In the genomic region with DNA sequence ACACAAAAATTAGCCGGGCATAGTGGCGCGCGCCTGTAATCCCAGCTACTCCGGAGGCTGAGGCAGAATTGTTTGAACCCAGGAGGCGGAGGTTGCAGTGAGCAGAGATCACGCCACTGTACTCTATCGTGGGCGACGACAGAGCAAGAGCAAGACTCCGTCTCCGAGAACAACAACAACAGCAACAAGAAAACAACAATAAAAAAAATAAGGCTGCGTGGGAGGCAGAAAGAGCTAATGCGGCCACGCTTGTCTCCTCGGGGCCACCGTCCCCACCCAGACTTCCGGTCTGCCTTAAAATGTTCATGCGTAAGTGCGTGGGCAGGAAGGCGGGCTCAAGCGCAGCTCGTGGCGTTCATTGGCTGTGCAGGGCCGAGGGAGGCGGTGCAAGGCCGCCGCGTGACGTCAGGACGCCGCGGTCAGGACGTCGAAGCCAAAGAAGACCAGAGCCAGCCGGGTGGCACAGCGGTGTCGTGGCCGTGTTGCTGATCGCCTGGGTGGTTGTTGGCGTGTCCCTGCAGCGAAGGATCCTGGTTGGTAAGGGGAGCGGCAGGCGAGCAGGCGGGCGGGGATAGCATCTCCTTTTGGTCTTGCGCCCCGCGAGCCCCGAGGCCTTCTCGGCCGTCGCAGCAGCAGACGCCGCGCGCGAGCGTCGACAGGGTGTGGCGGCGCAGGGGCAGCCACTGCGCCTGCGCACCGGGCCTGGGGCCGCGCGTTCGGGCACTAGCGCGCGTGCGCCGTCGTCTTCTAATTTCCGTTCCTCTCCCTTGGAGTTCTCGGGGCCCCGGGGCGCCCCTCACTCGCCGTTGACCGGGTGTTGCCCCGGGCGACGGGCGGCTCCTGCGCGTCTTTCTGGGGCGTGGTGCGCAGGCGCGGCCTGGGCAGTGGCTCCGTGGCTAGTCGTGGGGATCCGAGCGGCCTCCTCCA, we compare ENCODE assay signal across 1 cellular context.
TF ChIP-seq lines count a peak whose summit lies in the region.

A gene (plus strand): TSS at position 426 of the 927 bp plus-strand sequence. CDS start 2,146 bp downstream, outside the sequence.

TF ChIP-seq in HepG2, 621 proteins besides CTCF, POLR2A, EP300 and RAD21 (continued from another document and continues in another):
- TF ChIP-seq, protein P1, sequence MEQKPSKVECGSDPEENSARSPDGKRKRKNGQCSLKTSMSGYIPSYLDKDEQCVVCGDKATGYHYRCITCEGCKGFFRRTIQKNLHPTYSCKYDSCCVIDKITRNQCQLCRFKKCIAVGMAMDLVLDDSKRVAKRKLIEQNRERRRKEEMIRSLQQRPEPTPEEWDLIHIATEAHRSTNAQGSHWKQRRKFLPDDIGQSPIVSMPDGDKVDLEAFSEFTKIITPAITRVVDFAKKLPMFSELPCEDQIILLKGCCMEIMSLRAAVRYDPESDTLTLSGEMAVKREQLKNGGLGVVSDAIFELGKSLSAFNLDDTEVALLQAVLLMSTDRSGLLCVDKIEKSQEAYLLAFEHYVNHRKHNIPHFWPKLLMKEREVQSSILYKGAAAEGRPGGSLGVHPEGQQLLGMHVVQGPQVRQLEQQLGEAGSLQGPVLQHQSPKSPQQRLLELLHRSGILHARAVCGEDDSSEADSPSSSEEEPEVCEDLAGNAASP (CRISPR knock-in tag; IDR thresholded peaks at IDR 0.05; ENCODE audit: borderline replicate concordance): peak; percentile 49; the same call in 1 of the 2 replicates
- TF ChIP-seq ZNF230 (CRISPR knock-in tag; IDR thresholded peaks at IDR 0.05): peak; percentile 37; the same call in 1 of the 2 replicates
- TF ChIP-seq ISX (CRISPR knock-in tag; conservative IDR thresholded peaks at IDR 0.05): no peak
- peak; percentile 77 for TF ChIP-seq REPIN1 (CRISPR knock-in tag; IDR thresholded peaks at IDR 0.05; ENCODE audit: borderline replicate concordance, low read depth)
- TF ChIP-seq HOXA9 (CRISPR knock-in tag; IDR thresholded peaks at IDR 0.05; ENCODE audit: borderline replicate concordance): no peak
- peak; percentile 68; the same call in 1 of the 2 replicates for TF ChIP-seq ZSCAN25 (CRISPR knock-in tag; IDR thresholded peaks at IDR 0.05)
- TF ChIP-seq, protein P2, sequence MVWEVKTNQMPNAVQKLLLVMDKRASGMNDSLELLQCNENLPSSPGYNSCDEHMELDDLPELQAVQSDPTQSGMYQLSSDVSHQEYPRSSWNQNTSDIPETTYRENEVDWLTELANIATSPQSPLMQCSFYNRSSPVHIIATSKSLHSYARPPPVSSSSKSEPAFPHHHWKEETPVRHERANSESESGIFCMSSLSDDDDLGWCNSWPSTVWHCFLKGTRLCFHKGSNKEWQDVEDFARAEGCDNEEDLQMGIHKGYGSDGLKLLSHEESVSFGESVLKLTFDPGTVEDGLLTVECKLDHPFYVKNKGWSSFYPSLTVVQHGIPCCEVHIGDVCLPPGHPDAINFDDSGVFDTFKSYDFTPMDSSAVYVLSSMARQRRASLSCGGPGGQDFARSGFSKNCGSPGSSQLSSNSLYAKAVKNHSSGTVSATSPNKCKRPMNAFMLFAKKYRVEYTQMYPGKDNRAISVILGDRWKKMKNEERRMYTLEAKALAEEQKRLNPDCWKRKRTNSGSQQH (CRISPR knock-in tag; IDR thresholded peaks at IDR 0.05; ENCODE audit: low read depth): peak; percentile 65; the same call in 1 of the 2 replicates
- peak; percentile 76; the same call in 1 of the 2 replicates for TF ChIP-seq ZNF768 (CRISPR knock-in tag; IDR thresholded peaks at IDR 0.05)
- peak; percentile 94 for TF ChIP-seq ZMAT3 (CRISPR knock-in tag; conservative IDR thresholded peaks at IDR 0.05)
- no peak for TF ChIP-seq ZNF572 (CRISPR knock-in tag; IDR thresholded peaks at IDR 0.05)
- TF ChIP-seq SRY (CRISPR knock-in tag; IDR thresholded peaks at IDR 0.05): peak; percentile 96
- TF ChIP-seq, protein P3, sequence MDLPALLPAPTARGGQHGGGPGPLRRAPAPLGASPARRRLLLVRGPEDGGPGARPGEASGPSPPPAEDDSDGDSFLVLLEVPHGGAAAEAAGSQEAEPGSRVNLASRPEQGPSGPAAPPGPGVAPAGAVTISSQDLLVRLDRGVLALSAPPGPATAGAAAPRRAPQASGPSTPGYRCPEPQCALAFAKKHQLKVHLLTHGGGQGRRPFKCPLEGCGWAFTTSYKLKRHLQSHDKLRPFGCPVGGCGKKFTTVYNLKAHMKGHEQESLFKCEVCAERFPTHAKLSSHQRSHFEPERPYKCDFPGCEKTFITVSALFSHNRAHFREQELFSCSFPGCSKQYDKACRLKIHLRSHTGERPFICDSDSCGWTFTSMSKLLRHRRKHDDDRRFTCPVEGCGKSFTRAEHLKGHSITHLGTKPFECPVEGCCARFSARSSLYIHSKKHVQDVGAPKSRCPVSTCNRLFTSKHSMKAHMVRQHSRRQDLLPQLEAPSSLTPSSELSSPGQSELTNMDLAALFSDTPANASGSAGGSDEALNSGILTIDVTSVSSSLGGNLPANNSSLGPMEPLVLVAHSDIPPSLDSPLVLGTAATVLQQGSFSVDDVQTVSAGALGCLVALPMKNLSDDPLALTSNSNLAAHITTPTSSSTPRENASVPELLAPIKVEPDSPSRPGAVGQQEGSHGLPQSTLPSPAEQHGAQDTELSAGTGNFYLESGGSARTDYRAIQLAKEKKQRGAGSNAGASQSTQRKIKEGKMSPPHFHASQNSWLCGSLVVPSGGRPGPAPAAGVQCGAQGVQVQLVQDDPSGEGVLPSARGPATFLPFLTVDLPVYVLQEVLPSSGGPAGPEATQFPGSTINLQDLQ (CRISPR knock-in tag; IDR thresholded peaks at IDR 0.05): no peak
- peak; percentile 87 for TF ChIP-seq SP4 (CRISPR knock-in tag; IDR thresholded peaks at IDR 0.05)
- TF ChIP-seq PCBP2 (optimal IDR thresholded peaks at IDR 0.05; ENCODE audit: low read depth, low read length, poor library complexity, severe bottlenecking): no peak
- peak; percentile 82; the same call in 1 of the 2 replicates for TF ChIP-seq ZNF790 (CRISPR knock-in tag; IDR thresholded peaks at IDR 0.05; ENCODE audit: borderline replicate concordance)
- TF ChIP-seq, protein P4, sequence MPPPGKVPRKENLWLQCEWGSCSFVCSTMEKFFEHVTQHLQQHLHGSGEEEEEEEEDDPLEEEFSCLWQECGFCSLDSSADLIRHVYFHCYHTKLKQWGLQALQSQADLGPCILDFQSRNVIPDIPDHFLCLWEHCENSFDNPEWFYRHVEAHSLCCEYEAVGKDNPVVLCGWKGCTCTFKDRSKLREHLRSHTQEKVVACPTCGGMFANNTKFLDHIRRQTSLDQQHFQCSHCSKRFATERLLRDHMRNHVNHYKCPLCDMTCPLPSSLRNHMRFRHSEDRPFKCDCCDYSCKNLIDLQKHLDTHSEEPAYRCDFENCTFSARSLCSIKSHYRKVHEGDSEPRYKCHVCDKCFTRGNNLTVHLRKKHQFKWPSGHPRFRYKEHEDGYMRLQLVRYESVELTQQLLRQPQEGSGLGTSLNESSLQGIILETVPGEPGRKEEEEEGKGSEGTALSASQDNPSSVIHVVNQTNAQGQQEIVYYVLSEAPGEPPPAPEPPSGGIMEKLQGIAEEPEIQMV (CRISPR knock-in tag; IDR thresholded peaks at IDR 0.05; ENCODE audit: low read depth): peak; percentile 71
- TF ChIP-seq ZNF264 (CRISPR knock-in tag; IDR thresholded peaks at IDR 0.05): no peak
- TF ChIP-seq ZNF747 (CRISPR knock-in tag; IDR thresholded peaks at IDR 0.05; ENCODE audit: borderline replicate concordance): peak; percentile 45; the same call in 1 of the 2 replicates
- TF ChIP-seq, protein P5, sequence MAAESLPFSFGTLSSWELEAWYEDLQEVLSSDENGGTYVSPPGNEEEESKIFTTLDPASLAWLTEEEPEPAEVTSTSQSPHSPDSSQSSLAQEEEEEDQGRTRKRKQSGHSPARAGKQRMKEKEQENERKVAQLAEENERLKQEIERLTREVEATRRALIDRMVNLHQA (CRISPR knock-in tag; IDR thresholded peaks at IDR 0.05): 0 out of 2 replicates have a peak, but pooled peaks have one; percentile 71
- peak; percentile 88 for TF ChIP-seq SAP130 (CRISPR knock-in tag; IDR thresholded peaks at IDR 0.05; ENCODE audit: low read depth)
- 0 out of 2 replicates have a peak, but pooled peaks have one; percentile 12 for TF ChIP-seq ZNF878 (CRISPR knock-in tag; IDR thresholded peaks at IDR 0.05)
- TF ChIP-seq, protein P6, sequence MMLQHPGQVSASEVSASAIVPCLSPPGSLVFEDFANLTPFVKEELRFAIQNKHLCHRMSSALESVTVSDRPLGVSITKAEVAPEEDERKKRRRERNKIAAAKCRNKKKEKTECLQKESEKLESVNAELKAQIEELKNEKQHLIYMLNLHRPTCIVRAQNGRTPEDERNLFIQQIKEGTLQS (CRISPR knock-in tag; IDR thresholded peaks at IDR 0.05): peak; percentile 58
- no peak; the same call in 1 of the 2 replicates for TF ChIP-seq ZNF773 (CRISPR knock-in tag; IDR thresholded peaks at IDR 0.05; ENCODE audit: borderline replicate concordance)
- peak; percentile 95 for TF ChIP-seq ZNF274 (CRISPR knock-in tag; IDR thresholded peaks at IDR 0.05)
- TF ChIP-seq, protein P7, sequence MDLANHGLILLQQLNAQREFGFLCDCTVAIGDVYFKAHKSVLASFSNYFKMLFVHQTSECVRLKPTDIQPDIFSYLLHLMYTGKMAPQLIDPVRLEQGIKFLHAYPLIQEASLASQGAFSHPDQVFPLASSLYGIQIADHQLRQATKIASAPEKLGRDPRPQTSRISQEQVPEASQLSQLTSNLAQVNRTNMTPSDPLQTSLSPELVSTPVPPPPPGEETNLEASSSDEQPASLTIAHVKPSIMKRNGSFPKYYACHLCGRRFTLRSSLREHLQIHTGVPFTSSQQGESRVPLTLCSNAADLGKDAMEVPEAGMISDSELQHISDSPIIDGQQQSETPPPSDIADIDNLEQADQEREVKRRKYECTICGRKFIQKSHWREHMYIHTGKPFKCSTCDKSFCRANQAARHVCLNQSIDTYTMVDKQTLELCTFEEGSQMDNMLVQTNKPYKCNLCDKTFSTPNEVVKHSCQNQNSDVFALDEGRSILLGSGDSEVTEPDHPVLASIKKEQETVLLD (CRISPR knock-in tag; IDR thresholded peaks at IDR 0.05; ENCODE audit: low read depth): peak; percentile 64; the same call in 1 of the 2 replicates
- peak; percentile 95 for TF ChIP-seq SP2 (CRISPR knock-in tag; IDR thresholded peaks at IDR 0.05)
- peak; percentile 96 for TF ChIP-seq TAF15 (IDR thresholded peaks at IDR 0.05; ENCODE audit: low read depth, low read length, poor library complexity, severe bottlenecking)
- TF ChIP-seq DMAP1 (CRISPR knock-in tag; IDR thresholded peaks at IDR 0.05): peak; percentile 94
- TF ChIP-seq ZNF660 (CRISPR knock-in tag; IDR thresholded peaks at IDR 0.05; ENCODE audit: borderline replicate concordance, low read depth): no peak
- TF ChIP-seq CBX2 (IDR thresholded peaks at IDR 0.05; ENCODE audit: low read depth, low read length): no peak
- TF ChIP-seq CBX2 (CRISPR knock-in tag; IDR thresholded peaks at IDR 0.05; ENCODE audit: low read depth): no peak
- TF ChIP-seq SKI (IDR thresholded peaks at IDR 0.05; ENCODE audit: partially characterized antibody): peak; percentile 87
- TF ChIP-seq KLF12 (CRISPR knock-in tag; IDR thresholded peaks at IDR 0.05; ENCODE audit: borderline replicate concordance): peak; percentile 95
- TF ChIP-seq, protein P8, sequence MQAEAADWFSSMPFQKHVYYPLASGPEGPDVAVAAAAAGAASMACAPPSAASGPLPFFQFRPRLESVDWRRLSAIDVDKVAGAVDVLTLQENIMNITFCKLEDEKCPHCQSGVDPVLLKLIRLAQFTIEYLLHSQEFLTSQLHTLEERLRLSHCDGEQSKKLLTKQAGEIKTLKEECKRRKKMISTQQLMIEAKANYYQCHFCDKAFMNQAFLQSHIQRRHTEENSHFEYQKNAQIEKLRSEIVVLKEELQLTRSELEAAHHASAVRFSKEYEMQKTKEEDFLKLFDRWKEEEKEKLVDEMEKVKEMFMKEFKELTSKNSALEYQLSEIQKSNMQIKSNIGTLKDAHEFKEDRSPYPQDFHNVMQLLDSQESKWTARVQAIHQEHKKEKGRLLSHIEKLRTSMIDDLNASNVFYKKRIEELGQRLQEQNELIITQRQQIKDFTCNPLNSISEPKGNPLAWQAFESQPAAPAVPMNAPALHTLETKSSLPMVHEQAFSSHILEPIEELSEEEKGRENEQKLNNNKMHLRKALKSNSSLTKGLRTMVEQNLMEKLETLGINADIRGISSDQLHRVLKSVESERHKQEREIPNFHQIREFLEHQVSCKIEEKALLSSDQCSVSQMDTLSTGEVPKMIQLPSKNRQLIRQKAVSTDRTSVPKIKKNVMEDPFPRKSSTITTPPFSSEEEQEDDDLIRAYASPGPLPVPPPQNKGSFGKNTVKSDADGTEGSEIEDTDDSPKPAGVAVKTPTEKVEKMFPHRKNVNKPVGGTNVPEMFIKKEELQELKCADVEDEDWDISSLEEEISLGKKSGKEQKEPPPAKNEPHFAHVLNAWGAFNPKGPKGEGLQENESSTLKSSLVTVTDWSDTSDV (CRISPR knock-in tag; IDR thresholded peaks at IDR 0.05): peak; percentile 50; the same call in 1 of the 2 replicates
- no peak; the same call in 1 of the 2 replicates for TF ChIP-seq ZSCAN30 (CRISPR knock-in tag; IDR thresholded peaks at IDR 0.05)
- TF ChIP-seq ELF3 (CRISPR knock-in tag; IDR thresholded peaks at IDR 0.05): peak; percentile 72
- peak; percentile 92 for TF ChIP-seq TARDBP (CRISPR knock-in tag; IDR thresholded peaks at IDR 0.05)
- TF ChIP-seq, protein P9, sequence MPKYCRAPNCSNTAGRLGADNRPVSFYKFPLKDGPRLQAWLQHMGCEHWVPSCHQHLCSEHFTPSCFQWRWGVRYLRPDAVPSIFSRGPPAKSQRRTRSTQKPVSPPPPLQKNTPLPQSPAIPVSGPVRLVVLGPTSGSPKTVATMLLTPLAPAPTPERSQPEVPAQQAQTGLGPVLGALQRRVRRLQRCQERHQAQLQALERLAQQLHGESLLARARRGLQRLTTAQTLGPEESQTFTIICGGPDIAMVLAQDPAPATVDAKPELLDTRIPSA (CRISPR knock-in tag; IDR thresholded peaks at IDR 0.05; ENCODE audit: borderline replicate concordance): no peak
- no peak for TF ChIP-seq NR3C1 (CRISPR knock-in tag; IDR thresholded peaks at IDR 0.05)
- peak; percentile 74 for TF ChIP-seq TMF1 (CRISPR knock-in tag; IDR thresholded peaks at IDR 0.05; ENCODE audit: low read depth)
